Comparison of ENCODE assay signal across 21 cellular contexts in genomic region chr20:2467412-2467811, GRCh38. TPM values are rescaled to one million over a fixed set of nuclear protein-coding genes. Genes with fewer than 3 reads are reported as not detected.
A peak's percentile ranks its signal among the peaks of the same experiment; 100 is the strongest.
DNase-seq lines count a peak whose midpoint lies in the region; ATAC-seq and TF ChIP-seq lines count a peak whose summit lies in the region.
"Had no signal": no experiment of that assay in that cellular context is flagged by ENCODE, and none has a peak within 500 bp of the region (broad histone marks: within the 10 kb centered on the region; RNA-seq: fewer than 3 reads in every experiment).

No MANE protein-coding gene starts in this region.

- H3K9me3 Mint-ChIP-seq in MCF 10A (ENCODE audit: unreplicated experiment), result no peaks in the 10 kb centered on the region
- no peaks in the 10 kb centered on the region for H3K9me3 Mint-ChIP-seq in endodermal cell
- no peaks in the 10 kb centered on the region for H3K9me3 Mint-ChIP-seq in type B pancreatic cell
- H3K9me3 Mint-ChIP-seq: effector memory CD8-positive, alpha-beta T cell had no signal

- H3K27ac ChIP-seq in breast epithelium, result no peak overlapping the region
- H3K27ac ChIP-seq in SK-N-MC, result no peak overlapping the region; the same call in 1 of the 2 replicates
- no peak overlapping the region for H3K27ac ChIP-seq in endodermal cell (ENCODE audit: low read depth, low read length)
- H3K27ac ChIP-seq: foreskin keratinocyte, spleen had no signal

- peak overlapping the region; percentile 96 for H3K4me3 Mint-ChIP-seq in MCF 10A (ENCODE audit: unreplicated experiment)
- H3K4me3 Mint-ChIP-seq in endodermal cell, result no peak overlapping the region
- H3K4me3 Mint-ChIP-seq in type B pancreatic cell, result peak overlapping the region; percentile 55

- no peak for TF ChIP-seq CTCF in MCF 10A (IDR thresholded peaks at IDR 0.05; ENCODE audit: unreplicated experiment)
- TF ChIP-seq CTCF in breast epithelium (IDR thresholded peaks at IDR 0.05), result no peak
- TF ChIP-seq CTCF in endodermal cell (conservative IDR thresholded peaks at IDR 0.05), result no peak
- no peak for TF ChIP-seq CTCF in type B pancreatic cell (conservative IDR thresholded peaks at IDR 0.05)

- H3K4me3 ChIP-seq in breast epithelium (no peak overlapping the region), SK-N-MC (peak overlapping the region; percentile 87; the same call in 1 of the 2 replicates), endodermal cell (ENCODE audit: low read length) (peak overlapping the region; percentile 99)

- H3K27ac Mint-ChIP-seq in MCF 10A (ENCODE audit: low read depth, unreplicated experiment) (peak overlapping the region; percentile 32), endodermal cell (no peak overlapping the region), type B pancreatic cell (peak overlapping the region; percentile 17)
- H3K27ac Mint-ChIP-seq: effector memory CD8-positive, alpha-beta T cell had no signal

- ATAC-seq in HG02981 (IDR thresholded peaks at IDR 0.05; ENCODE audit: unreplicated experiment) (no peak), GM21423 (IDR thresholded peaks at IDR 0.05; ENCODE audit: unreplicated experiment) (no peak), HG02571 (IDR thresholded peaks at IDR 0.05; ENCODE audit: unreplicated experiment) (no peak)
- ATAC-seq: activated CD4-positive, CD25-positive, alpha-beta regulatory T cell treated with anti-CD3 and anti-CD28 coated beads, Interleukin-2, amount 50 U/mL, for 24 hours; effector memory CD8-positive, alpha-beta T cell; foreskin keratinocyte; HCT116; Panc1 had no signal

- POLR2A ChIA-PET in MCF 10A (lab: Yijun Ruan, JAX), result interaction anchor here (0.6 to 5.1 kb wide), 5 partner anchors 7 to 260 kb away, joined by 3 to 75 read pairs (median 11); partner anchors contain the start of gene NOP56

- H3K36me3 Mint-ChIP-seq in MCF 10A (ENCODE audit: insufficient read depth, unreplicated experiment) (peaks cover 72% of the 10 kb centered on the region), endodermal cell (ENCODE audit: low read depth) (peaks cover 71% of the 10 kb centered on the region), type B pancreatic cell (peaks cover 56% of the 10 kb centered on the region)

- H3K4me1 Mint-ChIP-seq in MCF 10A (ENCODE audit: insufficient read depth, unreplicated experiment) (peaks cover 43% of the 10 kb centered on the region), endodermal cell (peaks cover 17% of the 10 kb centered on the region), type B pancreatic cell (ENCODE audit: unreplicated experiment) (peaks cover 28% of the 10 kb centered on the region)

- CTCF ChIA-PET in MCF 10A (lab: Yijun Ruan, JAX), result interaction anchor here (0.6 to 6.8 kb wide), 7 partner anchors 9 to 231 kb away, joined by 3 to 62 read pairs (median 5); no protein-coding TSS in a partner anchor

- intact Hi-C loops in MCF 10A (cut with micrococcal nuclease) (no loop called here), breast epithelium (cut with DNase I; ENCODE audit: low total_unique reads) (no loop called here)

- no peaks in the 10 kb centered on the region for H3K27me3 ChIP-seq in breast epithelium
- no peaks in the 10 kb centered on the region for H3K27me3 ChIP-seq in endodermal cell (ENCODE audit: control insufficient read depth, insufficient read depth, low read length, poor library complexity, severe bottlenecking)
- H3K27me3 ChIP-seq: foreskin keratinocyte, spleen had no signal

- no peaks in the 10 kb centered on the region for H3K9me3 ChIP-seq in breast epithelium
- no peaks in the 10 kb centered on the region for H3K9me3 ChIP-seq in SK-N-MC (ENCODE audit: low read depth, low read length)
- H3K9me3 ChIP-seq in endodermal cell (ENCODE audit: control insufficient read depth, low read length), result no peaks in the 10 kb centered on the region
- H3K9me3 ChIP-seq: spleen had no signal

- 90 to 94% methylated on average over 5 of the region's 5 CpGs for WGBS in endodermal cell (ENCODE audit: insufficient coverage in 1 of 2, insufficient read length in 1 of 2), 2 experiments

- no peak for TF ChIP-seq POLR2A in breast epithelium (IDR thresholded peaks at IDR 0.05)

- no peaks in the 10 kb centered on the region for H3K27me3 Mint-ChIP-seq in MCF 10A (ENCODE audit: insufficient read depth, unreplicated experiment)
- no peaks in the 10 kb centered on the region for H3K27me3 Mint-ChIP-seq in endodermal cell (ENCODE audit: insufficient read depth)
- H3K27me3 Mint-ChIP-seq in type B pancreatic cell, result no peaks in the 10 kb centered on the region
- H3K27me3 Mint-ChIP-seq: effector memory CD8-positive, alpha-beta T cell had no signal

- no TSS peak for BruUV-seq in MCF 10A (replicated peaks; lab: Mats Ljungman, UMichigan)

- no peak for DNase-seq in MCF 10A (ENCODE audit: unreplicated experiment)
- no peak for DNase-seq in breast epithelium (ENCODE audit: low spot score in 2 of 2)
- no peak for DNase-seq in SK-N-MC (ENCODE audit: low read depth, low spot score)
- DNase-seq in endodermal cell, result no peak
- DNase-seq in type B pancreatic cell (ENCODE audit: extremely low spot score, unreplicated experiment), result no peak
- DNase-seq: activated effector memory CD4-positive, alpha-beta T cell treated with anti-CD3 and anti-CD28 coated beads, Interleukin-2, amount 50 U/mL, for 16 hours; AML-193; DMS79 treated with DMSO at 0.1 percent for 48 hours; effector memory CD8-positive, alpha-beta T cell; foreskin keratinocyte; NCI-H1694; NCI-H510A; nucleus accumbens; spleen; substantia nigra had no signal

- no peaks in the 10 kb centered on the region for H3K4me1 ChIP-seq in breast epithelium
- H3K4me1 ChIP-seq in endodermal cell (ENCODE audit: control insufficient read depth, insufficient read depth, low read length), result no peaks in the 10 kb centered on the region

- H3K36me3 ChIP-seq in breast epithelium (peaks cover 15% of the 10 kb centered on the region), SK-N-MC (ENCODE audit: insufficient read depth, low read length) (peaks cover 72% of the 10 kb centered on the region), endodermal cell (ENCODE audit: control insufficient read depth, insufficient read depth, low read length) (peaks cover 69% of the 10 kb centered on the region)

- H3K9ac ChIP-seq in SK-N-MC (ENCODE audit: insufficient read length) (no peak overlapping the region), endodermal cell (ENCODE audit: extremely low read depth, low read length, poor library complexity, severe bottlenecking) (no peak overlapping the region)

RNA-seq across cellular contexts. Expression of gene SNRPB, which starts 3.2 kb away (rescaled TPM):
- total RNA-seq in MCF 10A (2022) (236 and 240 TPM in 2 replicates), breast epithelium (100 to 1,000 TPM; 124 to 207 (median 179) TPM), endodermal cell (100 to 1,000 TPM; 277 to 310 TPM), type B pancreatic cell (ENCODE audit: low replicate concordance) (177 and 193 TPM in 2 replicates)
- polyA plus RNA-seq in endodermal cell (2013, experiment 1 of 2), result 339 TPM
- 323 TPM for polyA plus RNA-seq in endodermal cell (2013, experiment 2 of 2)

RNA-seq across cellular contexts. Expression of gene ZNF343, which starts 41.3 kb away (rescaled TPM):
- total RNA-seq in MCF 10A (2022), result 16.6 and 17.5 TPM in 2 replicates
- 10 to 100 TPM in 2 of 3 donors, 1 to 10 TPM in 1; 8.8 to 18.4 (median 14.0) TPM for total RNA-seq in breast epithelium
- total RNA-seq in endodermal cell, result 10 to 100 TPM in 1 of 2 donors, 1 to 10 TPM in 1; 6.9 to 10.1 TPM
- polyA plus RNA-seq in endodermal cell (2013, experiment 1 of 2), result 6.7 TPM
- 5.4 TPM for polyA plus RNA-seq in endodermal cell (2013, experiment 2 of 2)
- 10.0 and 16.6 TPM in 2 replicates for total RNA-seq in type B pancreatic cell (ENCODE audit: low replicate concordance)

Comparison
In these comparisons a context has a peak if more than half of its experiments do, and no peak if none do; other contexts are left out.
1. H3K4me3 ChIP-seq: peak in SK-N-MC (single experiment) and endodermal cell (single experiment); none in breast epithelium (0 of 3).